Comparison of ENCODE assay signal across 1 cellular context in the genomic region with DNA sequence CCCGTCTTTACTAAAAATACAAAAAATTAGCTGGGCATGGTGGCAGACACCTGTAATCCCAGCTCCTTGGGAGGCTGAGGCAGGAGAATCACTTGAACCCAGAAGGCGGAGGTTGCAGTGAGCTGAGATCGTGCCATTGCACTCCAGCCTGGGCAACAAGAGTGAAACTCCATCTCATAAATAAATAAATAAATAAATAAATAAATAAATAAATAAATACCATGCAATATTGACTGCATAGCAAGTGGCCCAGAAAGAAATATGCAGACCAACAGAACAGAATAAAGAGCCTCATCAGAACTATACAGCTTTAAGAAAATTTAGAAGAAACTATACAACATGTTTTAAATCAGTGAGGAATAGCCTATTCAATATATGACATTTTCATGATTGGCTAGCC.
TF ChIP-seq lines count a peak whose summit lies in the region.

No MANE protein-coding gene starts in this region.

TF ChIP-seq in HEK293, 187 proteins besides CTCF, POLR2A, EP300 and RAD21 (continued from another document):
- TF ChIP-seq REST (tag by site-specific recombination; IDR thresholded peaks at IDR 0.05) (0 out of 2 replicates have a peak, but pooled peaks have one; percentile 17), ZXDB (tag by site-specific recombination; IDR thresholded peaks at IDR 0.05) (0 out of 2 replicates have a peak, but pooled peaks have one; percentile 20), ZNF394 (tag by site-specific recombination; IDR thresholded peaks at IDR 0.05; ENCODE audit: borderline replicate concordance) (peak; percentile 63; the same call in 1 of the 2 replicates), ZNF654 (tag by site-specific recombination; IDR thresholded peaks at IDR 0.05; ENCODE audit: low read depth) (0 out of 2 replicates have a peak, but pooled peaks have one; percentile 8), ZNF426 (tag by site-specific recombination; IDR thresholded peaks at IDR 0.05) (peak; percentile 61)
